Comparison of ENCODE assay signal across 23 cellular contexts in the genomic region with DNA sequence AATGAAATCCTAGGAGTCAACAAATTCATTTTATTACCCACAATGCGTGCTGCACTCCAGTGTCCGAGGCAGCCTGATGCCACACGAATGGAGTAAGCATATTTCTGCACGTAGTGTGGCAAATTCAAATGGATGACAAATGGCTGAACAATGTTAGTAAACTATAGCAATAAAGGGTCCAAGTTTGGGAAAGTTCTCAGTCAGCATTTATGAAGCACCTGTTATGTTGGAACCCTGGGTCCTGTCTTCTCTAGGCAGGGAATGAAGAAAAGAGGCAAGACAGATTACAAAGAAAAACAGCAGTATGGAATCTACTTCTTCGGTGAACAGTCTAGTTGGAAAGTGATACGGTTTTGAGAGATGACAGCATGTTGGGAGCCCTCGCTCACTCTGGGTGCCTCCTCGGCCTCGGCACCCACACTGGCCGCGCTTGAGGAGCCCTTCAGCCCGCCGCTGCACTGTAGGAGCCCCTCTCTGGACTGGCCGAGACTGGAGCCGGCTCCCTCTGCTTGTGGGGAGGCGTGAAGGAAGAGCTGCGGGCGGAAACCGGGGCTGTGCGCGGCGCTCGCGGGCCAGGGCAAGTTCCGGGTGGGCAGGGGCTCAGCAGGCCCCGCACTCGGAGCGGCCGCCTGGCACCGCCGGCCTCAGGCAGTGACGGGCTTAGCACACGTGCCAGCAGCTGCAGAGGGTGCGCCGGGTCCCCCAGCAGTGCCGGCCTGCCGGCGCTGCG.
"Had no signal": no experiment of that assay in that cellular context is flagged by ENCODE, and none has a peak within 500 bp of the region (broad histone marks: within the 10 kb centered on the region; RNA-seq: fewer than 3 reads in every experiment).

No MANE protein-coding gene starts in this region.

- H3K9ac ChIP-seq: parathyroid adenoma had no signal

- H3K27ac Mint-ChIP-seq: activated CD4-positive, alpha-beta T cell treated with anti-CD3 and anti-CD28 coated beads, Interleukin-2, amount 10 ng/mL, durations not matched to agents 7 days and 5 days; activated CD8-positive, alpha-beta T cell treated with anti-CD3 and anti-CD28 coated beads, Interleukin-2, amount 10 ng/mL, durations not matched to agents 7 days and 5 days; activated naive CD8-positive, alpha-beta T cell treated with anti-CD3 and anti-CD28 coated beads, Interleukin-2, amount 10 ng/mL, durations not matched to agents 7 days and 5 days; effector memory CD8-positive, alpha-beta T cell; nephron had no signal

- H3K9me3 ChIP-seq: colonic mucosa, esophagus squamous epithelium, gastrocnemius medialis, stomach, suprapubic skin, transverse colon, vagina had no signal

- ATAC-seq: activated CD8-positive, alpha-beta T cell treated with anti-CD3 and anti-CD28 coated beads, Interleukin-2, amount 10 ng/mL, durations not matched to agents 7 days and 5 days; effector memory CD8-positive, alpha-beta T cell; gastrocnemius medialis; left ventricle myocardium superior; right cardiac atrium; stimulated activated effector memory CD8-positive, alpha-beta T cell treated with anti-CD3 and anti-CD28 coated beads, Interleukin-12 subunit alpha, Interleukin-12 subunit beta, amount 100 ng/mL, for 72 hours had no signal

- H3K27me3 ChIP-seq: colonic mucosa, dorsolateral prefrontal cortex, esophagus squamous epithelium, gastrocnemius medialis, stomach, suprapubic skin, transverse colon, vagina had no signal

- H3K36me3 Mint-ChIP-seq: stimulated activated effector memory CD8-positive, alpha-beta T cell treated with anti-CD3 and anti-CD28 coated beads, Interleukin-12 subunit alpha, Interleukin-12 subunit beta, amount 100 ng/mL, for 72 hours had no signal

- H3K36me3 ChIP-seq: colonic mucosa, esophagus squamous epithelium, gastrocnemius medialis, stomach, suprapubic skin, transverse colon, vagina had no signal

- DNase-seq: activated CD4-positive, alpha-beta T cell treated with anti-CD3 and anti-CD28 coated beads, Interleukin-2, amount 10 ng/mL, durations not matched to agents 7 days and 5 days; activated naive CD8-positive, alpha-beta T cell treated with anti-CD3 and anti-CD28 coated beads, Interleukin-2, amount 10 ng/mL, durations not matched to agents 7 days and 5 days; amygdala; colonic mucosa; dorsolateral prefrontal cortex; effector memory CD8-positive, alpha-beta T cell; esophagus squamous epithelium; gastrocnemius medialis; head of caudate nucleus; hypothalamus; left ventricle myocardium superior; midbrain; stimulated activated CD4-positive, alpha-beta T cell treated with anti-CD3 and anti-CD28 coated beads, Interleukin-1b, Interleukin-23, amount 100 ng/mL, for 48 hours; stomach; transverse colon had no signal

- H3K27me3 Mint-ChIP-seq: activated CD4-positive, alpha-beta T cell treated with anti-CD3 and anti-CD28 coated beads, Interleukin-2, amount 10 ng/mL, durations not matched to agents 7 days and 5 days; activated naive CD8-positive, alpha-beta T cell treated with anti-CD3 and anti-CD28 coated beads, Interleukin-2, amount 10 ng/mL, durations not matched to agents 7 days and 5 days; activated T-helper 17 cell treated with anti-CD3 and anti-CD28 coated beads, Interleukin-2, amount 50 U/mL, for 72 hours; effector memory CD8-positive, alpha-beta T cell had no signal

- H3K4me3 ChIP-seq: colonic mucosa, dorsolateral prefrontal cortex, esophagus squamous epithelium, gastrocnemius medialis, stomach, suprapubic skin, transverse colon, vagina had no signal

- H3K4me1 ChIP-seq: colonic mucosa, parathyroid adenoma had no signal

- H3K27ac ChIP-seq: colonic mucosa, dorsolateral prefrontal cortex, esophagus squamous epithelium, gastrocnemius medialis, parathyroid adenoma, stomach, suprapubic skin, transverse colon, vagina had no signal

- H3K9me3 Mint-ChIP-seq: stimulated activated effector memory CD8-positive, alpha-beta T cell treated with anti-CD3 and anti-CD28 coated beads, Interleukin-12 subunit alpha, Interleukin-12 subunit beta, amount 100 ng/mL, for 72 hours had no signal

- H3K4me3 Mint-ChIP-seq: activated CD4-positive, alpha-beta T cell treated with anti-CD3 and anti-CD28 coated beads, Interleukin-2, amount 10 ng/mL, durations not matched to agents 7 days and 5 days; activated CD8-positive, alpha-beta T cell treated with anti-CD3 and anti-CD28 coated beads, Interleukin-2, amount 10 ng/mL, durations not matched to agents 7 days and 5 days; activated naive CD8-positive, alpha-beta T cell treated with anti-CD3 and anti-CD28 coated beads, Interleukin-2, amount 10 ng/mL, durations not matched to agents 7 days and 5 days; effector memory CD8-positive, alpha-beta T cell; nephron; stimulated activated effector memory CD8-positive, alpha-beta T cell treated with anti-CD3 and anti-CD28 coated beads, Interleukin-12 subunit alpha, Interleukin-12 subunit beta, amount 100 ng/mL, for 72 hours had no signal
